12 cellular contexts compared by ENCODE assay signal in genomic region chr15:28151864-28152537, GRCh38. TPM values are rescaled to one million over a fixed set of nuclear protein-coding genes. Genes with fewer than 3 reads are reported as not detected.
DNase-seq lines count a peak whose midpoint lies in the region; ATAC-seq, FAIRE-seq and TF ChIP-seq lines count a peak whose summit lies in the region.
"Not testable (repeated sequence)": the region's sequence is repeated elsewhere in the genome, so short reads cannot be mapped to it uniquely, and the experiment has no call there.
"Had no signal": no experiment of that assay in that cellular context is flagged by ENCODE, and none has a peak within 500 bp of the region (broad histone marks: within the 10 kb centered on the region; RNA-seq: fewer than 3 reads in every experiment).

No MANE protein-coding gene starts in this region.

- intact Hi-C loops in A673 (cut with micrococcal nuclease; ENCODE audit: unreplicated experiment); HCT116 (cut with micrococcal nuclease); PC-3 (cut with micrococcal nuclease); activated CD8-positive, alpha-beta T cell treated with anti-CD3 and anti-CD28 coated beads for 36 hours (cut with micrococcal nuclease); MCF 10A (cut with micrococcal nuclease): not testable (repeated sequence)

- H3K4me3 ChIP-seq in A673 (ENCODE audit: low read depth, low read length, poor library complexity, severe bottlenecking); HCT116 (replicated peaks in 1 of 2; ENCODE audit: low read depth in 1 of 2, low read length in 2 of 2); PC-3 (ENCODE audit: low read length): not testable (repeated sequence)

- ATAC-seq in HCT116 (peak; percentile 100), PC-3 (peak; percentile 100), foreskin keratinocyte (peak; percentile 98)
- ATAC-seq in activated CD8-positive, alpha-beta T cell treated with anti-CD3 and anti-CD28 coated beads for 36 hours = peak; percentile 66

- H3K9me3 Mint-ChIP-seq in activated CD8-positive, alpha-beta T cell treated with anti-CD3 and anti-CD28 coated beads for 36 hours = peaks cover 24% of the 10 kb centered on the region
- H3K9me3 Mint-ChIP-seq in MCF 10A (ENCODE audit: unreplicated experiment) (peaks cover 20% of the 10 kb centered on the region), osteocyte (ENCODE audit: unreplicated experiment) (peaks cover 16% of the 10 kb centered on the region)

- H3K27ac ChIP-seq in A673 (ENCODE audit: low read depth, low read length, poor library complexity, severe bottlenecking); HCT116 (ENCODE audit: low read depth, low read length); PC-3 (ENCODE audit: low read length); foreskin keratinocyte: not testable (repeated sequence)

- not testable (repeated sequence) for H3K4me1 ChIP-seq in A673 (ENCODE audit: insufficient read depth, low read length, poor library complexity, severe bottlenecking); HCT116 (ENCODE audit: control insufficient read depth in 1 of 2, insufficient read depth in 2 of 2, low read length in 2 of 2); PC-3 (ENCODE audit: insufficient read depth, low read length); foreskin keratinocyte

- DNase-seq in A673 (ENCODE audit: low spot score) (peak; percentile 59), HCT116 (ENCODE audit: low read depth, low spot score) (peak; percentile 6), PC-3 (peak; percentile 58), MCF 10A (ENCODE audit: unreplicated experiment) (peak; percentile 25)
- not testable (repeated sequence) for DNase-seq in activated CD8-positive, alpha-beta T cell treated with anti-CD3 and anti-CD28 coated beads for 36 hours; foreskin keratinocyte; osteocyte (ENCODE audit: extremely low spot score, unreplicated experiment)

- CTCF ChIA-PET in A673 (lab: Charles Lee); PC-3 (lab: Charles Lee); activated CD8-positive, alpha-beta T cell treated with anti-CD3 and anti-CD28 coated beads for 36 hours (lab: Charles Lee): not testable (repeated sequence)
- CTCF ChIA-PET in HCT116 (lab: Charles Lee) = interaction anchor here (1.0 kb wide), 1 partner anchor 26 kb away, joined by 3 read pairs; no protein-coding TSS in a partner anchor
- CTCF ChIA-PET in MCF 10A (lab: Yijun Ruan, JAX) = interaction anchor here (1.2 to 1.3 kb wide), 2 partner anchors 9 to 26 kb away, joined by 3 to 4 read pairs; no protein-coding TSS in a partner anchor

- peaks cover 44% of the 10 kb centered on the region for H3K36me3 Mint-ChIP-seq in activated CD8-positive, alpha-beta T cell treated with anti-CD3 and anti-CD28 coated beads for 36 hours (ENCODE audit: low read depth)
- H3K36me3 Mint-ChIP-seq in MCF 10A (ENCODE audit: insufficient read depth, unreplicated experiment) (peaks cover 38% of the 10 kb centered on the region), osteocyte (ENCODE audit: unreplicated experiment) (peaks cover 24% of the 10 kb centered on the region)

- not testable (repeated sequence) for H3K27ac Mint-ChIP-seq in activated CD8-positive, alpha-beta T cell treated with anti-CD3 and anti-CD28 coated beads for 36 hours
- H3K27ac Mint-ChIP-seq in MCF 10A (ENCODE audit: low read depth, unreplicated experiment) (peak overlapping the region; percentile 78), osteocyte (ENCODE audit: unreplicated experiment) (peak overlapping the region; percentile 69)

- BruUV-seq in A673 (replicated peaks; lab: Mats Ljungman, UMichigan); HCT116 (replicated peaks; lab: Mats Ljungman, UMichigan); PC-3 (replicated peaks; lab: Mats Ljungman, UMichigan); MCF 10A (replicated peaks; lab: Mats Ljungman, UMichigan): not testable (repeated sequence)

- FAIRE-seq in islet of Langerhans (lab: Jason Lieb, UNC) = peak; percentile 17

- not testable (repeated sequence) for TF ChIP-seq CTCF in A673 (conservative IDR thresholded peaks at IDR 0.05; ENCODE audit: low read depth, low read length); HCT116 (IDR thresholded peaks at IDR 0.05 in 2 of 3, conservative IDR thresholded peaks at IDR 0.05 in 1 of 3; ENCODE audit: borderline replicate concordance in 1 of 3, insufficient read depth in 1 of 3, low read depth in 2 of 3, low read length in 2 of 3); PC-3 (conservative IDR thresholded peaks at IDR 0.05; ENCODE audit: low read depth, low read length); activated CD8-positive, alpha-beta T cell treated with anti-CD3 and anti-CD28 coated beads for 36 hours (IDR thresholded peaks at IDR 0.05); MCF 10A (IDR thresholded peaks at IDR 0.05; ENCODE audit: unreplicated experiment); foreskin keratinocyte (conservative IDR thresholded peaks at IDR 0.05); osteocyte (IDR thresholded peaks at IDR 0.05)

- peak overlapping the region; percentile 9; the same call in 1 of the 2 replicates for H3K4me2 ChIP-seq in HCT116 (ENCODE audit: low read length)
- not testable (repeated sequence) for H3K4me2 ChIP-seq in PC-3 (ENCODE audit: low read length)

- POLR2A ChIA-PET in A673 (lab: Charles Lee; ENCODE audit: low non-redundant PET); HCT116 (lab: Charles Lee); PC-3 (lab: Charles Lee; ENCODE audit: unreplicated experiment); activated CD8-positive, alpha-beta T cell treated with anti-CD3 and anti-CD28 coated beads for 36 hours (lab: Charles Lee); MCF 10A (lab: Yijun Ruan, JAX): not testable (repeated sequence)

- H3F3A ChIP-seq in PC-3 (ENCODE audit: low read length, unreplicated experiment) = not testable (repeated sequence)

- not testable (repeated sequence) for H2AFZ ChIP-seq in HCT116 (ENCODE audit: low read depth, low read length, poor library complexity, severe bottlenecking); PC-3 (ENCODE audit: low read length)

- H3K36me3 ChIP-seq in A673 (ENCODE audit: insufficient read depth, low read length, poor library complexity, severe bottlenecking); HCT116 (ENCODE audit: control insufficient read depth in 1 of 2, insufficient read depth in 2 of 2, low read length in 2 of 2); PC-3 (ENCODE audit: low read depth, low read length): not testable (repeated sequence)

- not testable (repeated sequence) for H3K9ac ChIP-seq in HCT116 (ENCODE audit: low read length); PC-3 (ENCODE audit: low read length)

- not testable (repeated sequence) for H3K4me3 Mint-ChIP-seq in activated CD8-positive, alpha-beta T cell treated with anti-CD3 and anti-CD28 coated beads for 36 hours; MCF 10A (ENCODE audit: unreplicated experiment); osteocyte (ENCODE audit: unreplicated experiment)

- not testable (repeated sequence) for H3K9me2 ChIP-seq in HCT116 (ENCODE audit: insufficient read depth); PC-3 (replicated peaks; ENCODE audit: low read length)

- RAD21 ChIA-PET in HCT116 (lab: Charles Lee; ENCODE audit: low non-redundant PET in 1 of 2, low total read pairs in 2 of 2, uncharacterized antibody in 2 of 2, unreplicated experiment in 2 of 2) = not testable (repeated sequence)

- H3K27me3 ChIP-seq in A673 (replicated peaks; ENCODE audit: insufficient read depth, low read depth, low read length, poor library complexity); HCT116 (ENCODE audit: insufficient read depth, low read length); PC-3 (ENCODE audit: low read length); foreskin keratinocyte: not testable (repeated sequence)

- not testable (repeated sequence) for TF ChIP-seq POLR2A in HCT116 (IDR thresholded peaks at IDR 0.05; ENCODE audit: borderline replicate concordance, extremely low read depth, insufficient read depth, insufficient read length)

- not testable (repeated sequence) for H4K20me1 ChIP-seq in HCT116 (ENCODE audit: insufficient read depth); PC-3 (ENCODE audit: low read length)

- not testable (repeated sequence) for TF ChIP-seq RAD21 in HCT116 (IDR thresholded peaks at IDR 0.05; ENCODE audit: low read depth)

- H3K79me2 ChIP-seq in HCT116 (ENCODE audit: insufficient read depth, low read length) (peaks cover 31% of the 10 kb centered on the region), PC-3 (ENCODE audit: low read length) (peaks cover 26% of the 10 kb centered on the region)

- H3K4me1 Mint-ChIP-seq in activated CD8-positive, alpha-beta T cell treated with anti-CD3 and anti-CD28 coated beads for 36 hours (ENCODE audit: low read depth); MCF 10A (ENCODE audit: insufficient read depth, unreplicated experiment): not testable (repeated sequence)
- H3K4me1 Mint-ChIP-seq in osteocyte (ENCODE audit: unreplicated experiment) = peaks cover 30% of the 10 kb centered on the region

- not testable (repeated sequence) for H3K27me3 Mint-ChIP-seq in activated CD8-positive, alpha-beta T cell treated with anti-CD3 and anti-CD28 coated beads for 36 hours; MCF 10A (ENCODE audit: insufficient read depth, unreplicated experiment); osteocyte (ENCODE audit: unreplicated experiment)

- not testable (repeated sequence) for H3K9me3 ChIP-seq in A673 (ENCODE audit: low read depth, low read length, poor library complexity, severe bottlenecking); HCT116 (ENCODE audit: control insufficient read depth in 1 of 2, insufficient read depth in 1 of 2, low read depth in 1 of 2, low read length in 2 of 2); PC-3 (ENCODE audit: low read length)

RNA-seq across cellular contexts. Expression of gene OCA2, which starts 52.9 kb away (rescaled TPM):
- total RNA-seq in A673 (2021) = 0.09 TPM in 1 of 2 replicates, not detected in the other
- not detected for total RNA-seq in HCT116 (2021; ENCODE audit: unreplicated experiment)
- not detected in 2 replicates for polyA plus RNA-seq in HCT116 (2012)
- not detected in 2 replicates for total RNA-seq in PC-3 (2014; rRNA removed)
- total RNA-seq in activated CD8-positive, alpha-beta T cell treated with anti-CD3 and anti-CD28 coated beads for 36 hours = not detected
- not detected in 2 replicates for total RNA-seq in MCF 10A (2022)
- 0.03 and 0.04 TPM in 2 replicates for total RNA-seq in foreskin keratinocyte
- polyA plus RNA-seq in foreskin keratinocyte = 0.03 TPM in 1 of 2 replicates, not detected in the other
- total RNA-seq in osteocyte = 0.76 and 1.2 TPM in 2 replicates
- total RNA-seq: activated CD4-positive, alpha-beta T cell treated with anti-CD3 and anti-CD28 coated beads, Interleukin-2, amount 10 ng/mL, durations not matched to agents 7 days and 5 days; activated T-helper 1 cell treated with anti-CD3 and anti-CD28 coated beads, Interleukin-12 subunit alpha, Interleukin-12 subunit beta, Interleukin-2, Interleukin-4 antibody, amounts not matched to agents 30 ng/mL and 10 ng/mL and 1 ng/mL, durations not matched to agents 14 hours and 24 hours and 36 hours; naive thymus-derived CD8-positive, alpha-beta T cell; T-helper 2 cell treated with Interferon-gamma antibody and Interleukin-4, amounts not matched to agents 100 ng/mL and 5 ng/mL, for 36 hours had no signal
- polyA plus RNA-seq: naive thymus-derived CD8-positive, alpha-beta T cell had no signal
